8 cellular contexts compared by ENCODE assay signal in the genomic region with DNA sequence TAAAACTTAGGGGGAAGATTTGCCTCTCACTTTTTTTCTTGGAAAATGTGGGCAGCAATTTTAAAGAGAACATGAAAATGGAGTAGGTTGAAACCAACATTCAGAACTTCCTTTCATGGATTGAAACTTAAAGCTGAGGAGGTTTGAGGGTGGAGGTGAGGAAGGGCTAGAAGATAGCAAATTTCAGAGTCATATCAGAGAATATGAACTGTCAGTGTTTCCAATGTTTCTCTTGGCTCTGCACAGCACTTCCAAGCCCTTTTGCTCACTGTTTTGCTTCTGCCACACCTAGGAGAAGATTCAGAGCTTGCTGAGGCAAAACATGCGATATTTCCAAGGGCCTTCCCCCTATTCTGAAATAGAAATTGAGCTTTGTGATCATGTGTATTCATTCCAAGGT.
DNase-seq lines count a peak whose midpoint lies in the region; ATAC-seq and TF ChIP-seq lines count a peak whose summit lies in the region.

No MANE protein-coding gene starts in this region.

- peak overlapping the region; percentile 97 for H3K4me3 Mint-ChIP-seq in HFFc6

- no peak for TF ChIP-seq EP300 in sigmoid colon (IDR thresholded peaks at IDR 0.05)

- peaks cover 65% of the 10 kb centered on the region for H3K4me1 Mint-ChIP-seq in HFFc6 (ENCODE audit: low read depth)

- intact Hi-C loops in left ventricle myocardium inferior (cut with micrococcal nuclease) (loop anchor here (5.0 kb wide), 1 partner anchor 140 kb away; no protein-coding TSS in a partner anchor), sigmoid colon (cut with DNase I) (loop anchor here (5.0 kb wide), 4 partner anchors 40 to 100 kb away; no protein-coding TSS in a partner anchor)

- peaks cover 45% of the 10 kb centered on the region for H3K36me3 Mint-ChIP-seq in HFFc6 (ENCODE audit: low read depth)

- H3K4me3 ChIP-seq in adipocyte (ENCODE audit: low read length) (peak overlapping the region; percentile 44), left ventricle myocardium inferior (peak overlapping the region; percentile 85), sigmoid colon (peak overlapping the region; percentile 64 to 87 (median 82))

- H3K9ac ChIP-seq in adipocyte (ENCODE audit: low read length), result peak overlapping the region; percentile 92

- H3K9me3 ChIP-seq in adipocyte (ENCODE audit: control insufficient read depth, low read length), result no peaks in the 10 kb centered on the region
- no peaks in the 10 kb centered on the region for H3K9me3 ChIP-seq in left ventricle myocardium inferior (replicated peaks)
- no peaks in the 10 kb centered on the region for H3K9me3 ChIP-seq in sigmoid colon

- H3K27ac ChIP-seq in left ventricle myocardium inferior (replicated peaks), result peak overlapping the region; percentile 99
- H3K27ac ChIP-seq in sigmoid colon, result peak overlapping the region; percentile 97 to 99 (median 99)

- no peak for ATAC-seq in activated CD4-positive, CD25-positive, alpha-beta regulatory T cell treated with anti-CD3 and anti-CD28 coated beads, Interleukin-2, amount 50 U/mL, for 24 hours

- H3K4me1 ChIP-seq in adipocyte (ENCODE audit: control insufficient read depth, insufficient read depth, low read length), result peaks cover 15% of the 10 kb centered on the region
- H3K4me1 ChIP-seq in left ventricle myocardium inferior, result peaks cover 84% of the 10 kb centered on the region
- peaks cover 0 to 52% (median 35%) of the 10 kb centered on the region in 4 donors for H3K4me1 ChIP-seq in sigmoid colon

- DNase-seq in HFFc6 (no peak), adipocyte (ENCODE audit: low read depth) (peak; percentile 65), left ventricle myocardium inferior (no peak), sigmoid colon (no peak), SHP77 treated with DMSO at 0.1 percent for 48 hours (lab: John Stamatoyannopoulos, UW) (no peak), OCI-M2 (lab: John Stamatoyannopoulos, UW; ENCODE audit: unreplicated experiment) (no peak), KG1 (lab: John Stamatoyannopoulos, UW) (no peak)

- H3K27me3 ChIP-seq in adipocyte (replicated peaks; ENCODE audit: control insufficient read depth, insufficient read depth, low read length) (no peaks in the 10 kb centered on the region), left ventricle myocardium inferior (ENCODE audit: low read depth) (no peaks in the 10 kb centered on the region), sigmoid colon (no peaks in the 10 kb centered on the region)

- no peak for TF ChIP-seq POLR2A in sigmoid colon (IDR thresholded peaks at IDR 0.05)

- no peak for TF ChIP-seq CTCF in HFFc6 (IDR thresholded peaks at IDR 0.05)
- TF ChIP-seq CTCF in left ventricle myocardium inferior (IDR thresholded peaks at IDR 0.05; ENCODE audit: borderline replicate concordance), result no peak
- no peak for TF ChIP-seq CTCF in sigmoid colon (IDR thresholded peaks at IDR 0.05)

- peaks cover 31% of the 10 kb centered on the region for H3K36me3 ChIP-seq in adipocyte (ENCODE audit: control insufficient read depth, insufficient read depth, low read length, severe bottlenecking)
- H3K36me3 ChIP-seq in left ventricle myocardium inferior, result peaks cover 22% of the 10 kb centered on the region
- H3K36me3 ChIP-seq in sigmoid colon, result peaks cover 0 to 19% (median 2%) of the 10 kb centered on the region in 4 donors

- no peaks in the 10 kb centered on the region for H3K9me3 Mint-ChIP-seq in HFFc6

- H3K27ac Mint-ChIP-seq in HFFc6, result peak overlapping the region; percentile 94

- 14 to 52% methylated on average over 1 of the region's 1 CpG for WGBS in sigmoid colon, 2 donors

- peaks cover 2% of the 10 kb centered on the region for H3K27me3 Mint-ChIP-seq in HFFc6 (ENCODE audit: insufficient read depth)
